In the genomic region with DNA sequence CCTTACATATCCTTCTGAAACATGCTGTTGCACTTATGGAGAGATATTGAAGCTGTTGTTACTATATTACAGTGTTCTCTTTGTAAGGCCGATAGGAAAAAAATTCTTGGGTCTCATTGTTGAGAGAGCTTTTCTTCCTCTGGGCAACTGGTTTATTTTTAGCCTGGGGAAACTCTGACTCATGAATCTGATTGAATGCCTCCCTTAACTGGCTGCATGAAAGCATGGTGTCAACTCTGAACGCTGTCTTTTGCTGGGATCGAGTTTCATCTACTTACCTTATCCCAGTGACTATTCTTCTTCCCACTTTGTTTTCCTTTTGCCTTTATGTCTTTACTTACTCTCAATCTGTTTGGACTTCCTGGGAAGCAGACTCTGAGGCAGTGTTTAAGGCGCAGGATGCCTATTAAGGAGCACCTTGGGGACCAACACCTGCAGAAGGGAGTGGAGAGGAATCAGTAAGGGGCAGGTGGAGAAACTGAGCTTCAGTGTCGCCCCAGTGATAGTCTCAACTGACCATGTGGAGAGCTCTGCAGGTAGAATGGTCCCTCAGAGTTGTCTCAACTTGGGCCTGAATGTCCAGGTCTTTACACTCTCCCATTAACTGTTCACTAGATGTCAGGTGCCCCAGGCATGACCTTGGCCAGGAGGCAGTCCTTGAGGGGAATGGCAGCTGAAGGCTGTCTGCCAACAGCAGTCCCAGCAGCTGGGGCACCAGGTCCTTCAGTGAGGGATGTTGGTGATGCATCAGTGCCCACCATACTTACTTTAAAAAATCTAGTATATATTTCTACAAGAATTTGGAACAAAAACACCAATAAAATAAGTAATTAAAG, we compare ENCODE assay signal across 8 cellular contexts.
DNase-seq lines count a peak whose midpoint lies in the region; ATAC-seq, FAIRE-seq and TF ChIP-seq lines count a peak whose summit lies in the region.

No MANE protein-coding gene starts in this region.

- no peak overlapping the region for H3K4me3 ChIP-seq in H1 (ENCODE audit: extremely low read depth in 1 of 4, insufficient read depth in 2 of 4, low read depth in 3 of 4, low read length in 4 of 4)

- peak overlapping the region; percentile 75; the same call in 1 of the 2 replicates for H2BK20ac ChIP-seq in H1 (ENCODE audit: low read length)

- POLR2A ChIA-PET in H1 (lab: Charles Lee; ENCODE audit: partially characterized antibody) = interaction anchor here (1.1 kb wide), 1 partner anchor 251 kb away, joined by 3 read pairs; no protein-coding TSS in a partner anchor

- no peak overlapping the region for H3K23ac ChIP-seq in H1 (ENCODE audit: insufficient read length)

- no peak overlapping the region for H4K91ac ChIP-seq in H1 (replicated peaks; ENCODE audit: insufficient read length, low read length)

- peak overlapping the region in 1 of 2 experiments; percentile 12; a peak in 2 of 4 replicates for H3K4me2 ChIP-seq in H1 (ENCODE audit: insufficient read depth in 1 of 2, low read depth in 2 of 2, low read length in 2 of 2)

- DNase-seq in Caki2 (ENCODE audit: low read depth) = peak; percentile 74
- peak; percentile 56 for DNase-seq in NCI-H2171 treated with DMSO at 0.1 percent for 48 hours (lab: John Stamatoyannopoulos, UW)
- no peak for DNase-seq in H1 (ENCODE audit: low read depth in 1 of 2, low spot score in 2 of 2)
- DNase-seq in middle frontal gyrus (ENCODE audit: extremely low spot score, low spot score) = peak; percentile 60
- DNase-seq in NCI-H2081 treated with DMSO at 0.1 percent for 48 hours (lab: John Stamatoyannopoulos, UW) = no peak
- no peak for DNase-seq in NCI-H187 (lab: John Stamatoyannopoulos, UW)

- no peak for TF ChIP-seq RAD21 in H1 (IDR thresholded peaks at IDR 0.05 in 1 of 2, conservative IDR thresholded peaks at IDR 0.05 in 1 of 2; ENCODE audit: low read depth in 2 of 2, low read length in 2 of 2)

- no peak overlapping the region for H2BK15ac ChIP-seq in H1 (ENCODE audit: low read length)

- no peak overlapping the region; the same call in 1 of the 2 replicates for H3K27ac ChIP-seq in H1 (ENCODE audit: low read depth, low read length)

- ATAC-seq in HG03196 (IDR thresholded peaks at IDR 0.05; ENCODE audit: unreplicated experiment) (no peak), GM19328 (IDR thresholded peaks at IDR 0.05; ENCODE audit: unreplicated experiment) (no peak)

- no peak overlapping the region for H3K14ac ChIP-seq in H1 (ENCODE audit: insufficient read length)

- H3K56ac ChIP-seq in H1 (replicated peaks; ENCODE audit: insufficient read length, low read depth, low read length) = no peak overlapping the region

- H3K18ac ChIP-seq in H1 (ENCODE audit: extremely low read depth, low read length) = peak overlapping the region; percentile 84

- peak overlapping the region; percentile 1 for H2BK120ac ChIP-seq in H1 (replicated peaks; ENCODE audit: low read depth, low read length)

- peaks cover 0 to 10% (median 3%) of the 10 kb centered on the region in 4 experiments; a peak in 2 of 7 replicates for H3K4me1 ChIP-seq in H1 (replicated peaks in 1 of 4; ENCODE audit: control insufficient read depth in 3 of 4, insufficient read depth in 4 of 4, low read length in 3 of 4)

- in situ Hi-C loops in Caki2 (cut with HindIII; ENCODE audit: low pct_unique_long_range_greater_than_20kb, low sequenced_read_pairs) = no loop called here

- 84% methylated on average over 5 of the region's 5 CpGs; no CpG with 5 or more reads in 1 of the 2 experiments for WGBS in H1 (ENCODE audit: extremely low coverage in 1 of 2, insufficient coverage in 1 of 2, insufficient read length in 1 of 2, insufficient replicate concordance in 2 of 2, low coverage in 1 of 2, low lambda C conversion rate in 2 of 2, missing lambda C conversion rate in 1 of 2), 2 experiments

- no peaks in the 10 kb centered on the region for H3K27me3 ChIP-seq in H1 (replicated peaks in 1 of 4; ENCODE audit: control insufficient read depth in 3 of 4, extremely low read depth in 1 of 4, insufficient read depth in 3 of 4, low read length in 3 of 4)

- no peaks in the 10 kb centered on the region for H4K20me1 ChIP-seq in H1 (replicated peaks in 1 of 2; ENCODE audit: control insufficient read depth in 1 of 2, insufficient read depth in 2 of 2, low read length in 2 of 2)

- no peak for TF ChIP-seq POLR2A in H1 (IDR thresholded peaks at IDR 0.05; ENCODE audit: control extremely low read depth in 1 of 2, low read depth in 2 of 2, low read length in 2 of 2)

- no peaks in the 10 kb centered on the region for H3K79me1 ChIP-seq in H1 (ENCODE audit: low read depth, low read length)

- peak overlapping the region; percentile 20; the same call in 1 of the 2 replicates for H2AFZ ChIP-seq in H1 (ENCODE audit: low read length)

- H2BK12ac ChIP-seq in H1 (ENCODE audit: low read depth, low read length) = peak overlapping the region; percentile 94

- no peaks in the 10 kb centered on the region for H3K79me2 ChIP-seq in H1 (ENCODE audit: control insufficient read depth in 1 of 2, insufficient read depth in 2 of 2, low read length in 2 of 2)

- no peaks in the 10 kb centered on the region for H3K9me3 ChIP-seq in H1 (ENCODE audit: insufficient read depth in 2 of 2, low read depth in 1 of 2, low read length in 1 of 2)

- no peak for FAIRE-seq in H1 (lab: Jason Lieb, UNC)

- no peak overlapping the region for H4K5ac ChIP-seq in H1 (ENCODE audit: insufficient read length, low read depth, low read length)

- no peak for TF ChIP-seq CTCF in H1 (IDR thresholded peaks at IDR 0.05; ENCODE audit: control extremely low read depth in 1 of 3, insufficient read depth in 1 of 3, low read depth in 1 of 3, low read length in 3 of 3)

- H3K9ac ChIP-seq in H1 (replicated peaks in 1 of 4; ENCODE audit: extremely low read depth in 1 of 4, low read depth in 3 of 4, low read length in 3 of 4) = no peak overlapping the region

- 0 out of 2 replicates have a peak, but pooled peaks cover 1% of the 10 kb centered on the region for H3K23me2 ChIP-seq in H1 (ENCODE audit: low read depth, low read length)

- no peaks in the 10 kb centered on the region for H3K36me3 ChIP-seq in H1 (ENCODE audit: control insufficient read depth in 2 of 4, insufficient read depth in 4 of 4, low read length in 3 of 4)

- TF ChIP-seq EP300 in H1 (IDR thresholded peaks at IDR 0.05; ENCODE audit: borderline replicate concordance in 1 of 2, low read depth in 2 of 2, low read length in 2 of 2) = no peak

- H4K8ac ChIP-seq in H1 (ENCODE audit: extremely low read depth, insufficient read depth, low read length) = no peak overlapping the region

- CTCF ChIA-PET in H1 (lab: Charles Lee; ENCODE audit: partially characterized antibody) = interaction anchor here (0.6 to 3.0 kb wide), 8 partner anchors 8 to 248 kb away, joined by 3 to 12 read pairs (median 3); no protein-coding TSS in a partner anchor

- no peak overlapping the region; the same call in 1 of the 2 replicates for H2AK5ac ChIP-seq in H1 (ENCODE audit: low read depth, low read length)

- H3K4ac ChIP-seq in H1 (replicated peaks; ENCODE audit: insufficient read length, low read depth, low read length) = peak overlapping the region; percentile 61

- H2BK5ac ChIP-seq in H1 (ENCODE audit: low read depth, low read length) = peak overlapping the region; percentile 22; the same call in 1 of the 2 replicates

TF ChIP-seq in H1, 55 proteins besides CTCF, POLR2A, EP300 and RAD21:
- peak; percentile 73 for TF ChIP-seq JUND (IDR thresholded peaks at IDR 0.05; ENCODE audit: low read length)
- TF ChIP-seq, protein P1, sequence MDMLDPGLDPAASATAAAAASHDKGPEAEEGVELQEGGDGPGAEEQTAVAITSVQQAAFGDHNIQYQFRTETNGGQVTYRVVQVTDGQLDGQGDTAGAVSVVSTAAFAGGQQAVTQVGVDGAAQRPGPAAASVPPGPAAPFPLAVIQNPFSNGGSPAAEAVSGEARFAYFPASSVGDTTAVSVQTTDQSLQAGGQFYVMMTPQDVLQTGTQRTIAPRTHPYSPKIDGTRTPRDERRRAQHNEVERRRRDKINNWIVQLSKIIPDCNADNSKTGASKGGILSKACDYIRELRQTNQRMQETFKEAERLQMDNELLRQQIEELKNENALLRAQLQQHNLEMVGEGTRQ (IDR thresholded peaks at IDR 0.05; ENCODE audit: low read length) = no peak

Comparison
In these comparisons a context has a peak if more than half of its experiments do, and no peak if none do; other contexts are left out.
1. DNase-seq: peak in Caki2 (single experiment), NCI-H2171 treated with DMSO at 0.1 percent for 48 hours (single experiment) and middle frontal gyrus (single experiment); none in H1 (0 of 2), NCI-H2081 treated with DMSO at 0.1 percent for 48 hours (single experiment) and NCI-H187 (0 of 2).